22 cellular contexts compared by ENCODE assay signal in genomic region chr7:82665966-82666507, GRCh38.
"Had no signal": no experiment of that assay in that cellular context is flagged by ENCODE, and none has a peak within 500 bp of the region (broad histone marks: within the 10 kb centered on the region; RNA-seq: fewer than 3 reads in every experiment).

No MANE protein-coding gene starts in this region.

- H3K27ac Mint-ChIP-seq: activated B cell treated with CpG ODN at 0.5 μM for 24 hours; activated CD8-positive, alpha-beta T cell treated with anti-CD3 and anti-CD28 coated beads for 36 hours; activated naive CD8-positive, alpha-beta T cell; nephron progenitor cell; stimulated activated effector memory CD8-positive, alpha-beta T cell treated with anti-CD3 and anti-CD28 coated beads, Interleukin-12 subunit alpha, Interleukin-12 subunit beta, amount 100 ng/mL, for 72 hours had no signal

- H3K4me1 Mint-ChIP-seq: activated B cell treated with CpG ODN at 0.5 μM for 24 hours; nephron progenitor cell; stimulated activated effector memory CD8-positive, alpha-beta T cell treated with anti-CD3 and anti-CD28 coated beads, Interleukin-12 subunit alpha, Interleukin-12 subunit beta, amount 100 ng/mL, for 72 hours had no signal

- H3K4me1 ChIP-seq: psoas muscle, upper lobe of right lung had no signal

- H3K9me3 ChIP-seq: psoas muscle, sigmoid colon, thoracic aorta, upper lobe of right lung had no signal

- H3K27me3 ChIP-seq: sigmoid colon, upper lobe of right lung had no signal

- H3K27me3 Mint-ChIP-seq: activated B cell treated with CpG ODN at 0.5 μM for 24 hours; activated CD8-positive, alpha-beta T cell treated with anti-CD3 and anti-CD28 coated beads for 36 hours; activated naive CD8-positive, alpha-beta T cell had no signal

- H3K36me3 ChIP-seq: sigmoid colon, thoracic aorta, upper lobe of right lung had no signal

- H3K4me3 ChIP-seq: psoas muscle, sigmoid colon, thoracic aorta, upper lobe of right lung had no signal

- DNase-seq: activated B cell treated with CpG ODN at 0.5 μM for 24 hours; activated CD4-positive, alpha-beta T cell treated with anti-CD3 and anti-CD28 coated beads for 48 hours; activated CD8-positive, alpha-beta memory T cell treated with anti-CD3 and anti-CD28 coated beads, Interleukin-2, amount 50 U/mL, for 4 hours; activated CD8-positive, alpha-beta T cell treated with anti-CD3 and anti-CD28 coated beads for 36 hours; activated gamma-delta T cell treated with Interleukin-2 at 50 U/mL for 16 hours; activated T-cell treated with anti-CD3 and anti-CD28 coated beads, Interleukin-2, amount 50 U/mL, for 48 hours; amniotic stem cell; caudate nucleus; foreskin fibroblast; left ventricle myocardium superior; mesenchymal stem cell; nephron progenitor cell; psoas muscle; sigmoid colon; T-helper 2 cell; upper lobe of right lung had no signal

- H3K36me3 Mint-ChIP-seq: activated naive CD8-positive, alpha-beta T cell; stimulated activated effector memory CD8-positive, alpha-beta T cell treated with anti-CD3 and anti-CD28 coated beads, Interleukin-12 subunit alpha, Interleukin-12 subunit beta, amount 100 ng/mL, for 72 hours had no signal

- H3K4me3 Mint-ChIP-seq: activated B cell treated with CpG ODN at 0.5 μM for 24 hours; activated CD8-positive, alpha-beta T cell treated with anti-CD3 and anti-CD28 coated beads for 36 hours; activated naive CD8-positive, alpha-beta T cell; nephron progenitor cell; stimulated activated effector memory CD8-positive, alpha-beta T cell treated with anti-CD3 and anti-CD28 coated beads, Interleukin-12 subunit alpha, Interleukin-12 subunit beta, amount 100 ng/mL, for 72 hours had no signal

- H3K27ac ChIP-seq: psoas muscle, sigmoid colon, thoracic aorta, upper lobe of right lung had no signal

- ATAC-seq: activated CD8-positive, alpha-beta T cell treated with anti-CD3 and anti-CD28 coated beads for 36 hours; esophagus mucosa; left ventricle myocardium superior; psoas muscle; stimulated activated effector memory CD8-positive, alpha-beta T cell treated with anti-CD3 and anti-CD28 coated beads, Interleukin-12 subunit alpha, Interleukin-12 subunit beta, amount 100 ng/mL, for 72 hours; upper lobe of right lung had no signal

- H3K9me3 Mint-ChIP-seq: activated B cell treated with CpG ODN at 0.5 μM for 24 hours; activated CD8-positive, alpha-beta T cell treated with anti-CD3 and anti-CD28 coated beads for 36 hours; nephron progenitor cell; stimulated activated effector memory CD8-positive, alpha-beta T cell treated with anti-CD3 and anti-CD28 coated beads, Interleukin-12 subunit alpha, Interleukin-12 subunit beta, amount 100 ng/mL, for 72 hours had no signal

- FAIRE-seq: endometrium, TTC549 had no signal
